12 cellular contexts compared by ENCODE assay signal in genomic region chr16:31089199-31089598, GRCh38. TPM values are rescaled to one million over a fixed set of nuclear protein-coding genes. Genes with fewer than 3 reads are reported as not detected.
DNase-seq lines count a peak whose midpoint lies in the region; ATAC-seq and TF ChIP-seq lines count a peak whose summit lies in the region.
"Had no signal": no experiment of that assay in that cellular context is flagged by ENCODE, and none has a peak within 500 bp of the region (broad histone marks: within the 10 kb centered on the region; RNA-seq: fewer than 3 reads in every experiment).

No MANE protein-coding gene starts in this region.

- H3K27ac ChIP-seq in left ventricle myocardium inferior (replicated peaks) (no peak overlapping the region), RWPE1 (peak overlapping the region; percentile 67), neuronal stem cell (replicated peaks; ENCODE audit: low read length) (no peak overlapping the region)

- no peak for ATAC-seq in Right ventricle myocardium inferior
- no peak for ATAC-seq in HG03039 (IDR thresholded peaks at IDR 0.05; ENCODE audit: unreplicated experiment)

- H3K36me3 ChIP-seq in left ventricle myocardium inferior, result peaks cover 48% of the 10 kb centered on the region
- peaks cover 19 to 36% of the 10 kb centered on the region in 2 donors for H3K36me3 ChIP-seq in neuronal stem cell (replicated peaks in 1 of 2; ENCODE audit: control insufficient read depth in 2 of 2, insufficient read depth in 2 of 2, low read length in 2 of 2)

- H3K23ac ChIP-seq in neuronal stem cell (ENCODE audit: low read depth, low read length, poor library complexity), result no peak overlapping the region

- H3K4me2 ChIP-seq in neuronal stem cell (ENCODE audit: insufficient read depth, low read length, poor library complexity, severe bottlenecking), result no peak overlapping the region

- H3K4me1 ChIP-seq in left ventricle myocardium inferior (peaks cover 12% of the 10 kb centered on the region), neuronal stem cell (ENCODE audit: control insufficient read depth in 2 of 2, insufficient read depth in 1 of 2, low read depth in 1 of 2, low read length in 2 of 2) (peaks cover 0 to 6% of the 10 kb centered on the region in 2 donors)

- no peak overlapping the region for H3K9ac ChIP-seq in neuronal stem cell (ENCODE audit: low read depth, low read length, poor library complexity)

- DNase-seq in Right ventricle myocardium inferior (ENCODE audit: missing footprints) (peak; percentile 13), left ventricle myocardium inferior (no peak), RWPE1 (ENCODE audit: low spot score) (no peak), neuronal stem cell (ENCODE audit: low spot score) (no peak), SIG-M5 treated with dmso at 0.1 percent for 504 hours (lab: John Stamatoyannopoulos, UW; ENCODE audit: unreplicated experiment) (no peak)
- no peak for DNase-seq in activated CD8-positive, alpha-beta memory T cell treated with anti-CD3 and anti-CD28 coated beads for 24 hours
- DNase-seq: C1 segment of cervical spinal cord; Calu3; CD4-positive, alpha-beta T cell; DMS 273 treated with DMSO at 0.1 percent for 48 hours; HCEC 1CT had no signal

- H3K18ac ChIP-seq in neuronal stem cell (ENCODE audit: low read length), result no peak overlapping the region

- no peak overlapping the region for H2BK15ac ChIP-seq in neuronal stem cell (ENCODE audit: low read length)

- intact Hi-C loops in Right ventricle myocardium inferior (cut with DNase I), result no loop called here
- intact Hi-C loops in left ventricle myocardium inferior (cut with micrococcal nuclease), result no loop called here

- no peak overlapping the region for H3K14ac ChIP-seq in neuronal stem cell (ENCODE audit: low read length)

- no peak overlapping the region for H2AFZ ChIP-seq in neuronal stem cell (ENCODE audit: low read length)

- H2BK12ac ChIP-seq in neuronal stem cell (ENCODE audit: low read length), result no peak overlapping the region

- WGBS in neuronal stem cell (ENCODE audit: extremely low coverage in 2 of 2, insufficient read length in 2 of 2, insufficient replicate concordance in 1 of 2), 2 donors, result no CpG with 5 or more reads among the region's 8 CpGs

- no peak for TF ChIP-seq CTCF in left ventricle myocardium inferior (IDR thresholded peaks at IDR 0.05; ENCODE audit: borderline replicate concordance)
- TF ChIP-seq CTCF in RWPE1 (conservative IDR thresholded peaks at IDR 0.05; ENCODE audit: low read depth), result no peak

- no peaks in the 10 kb centered on the region for H3K27me3 ChIP-seq in left ventricle myocardium inferior (ENCODE audit: low read depth)
- no peaks in the 10 kb centered on the region for H3K27me3 ChIP-seq in neuronal stem cell (ENCODE audit: control insufficient read depth in 3 of 3, insufficient read depth in 3 of 3, low read depth in 1 of 3, low read length in 3 of 3)

- H4K91ac ChIP-seq in neuronal stem cell (ENCODE audit: low read depth, low read length, poor library complexity), result no peak overlapping the region

- no peak overlapping the region for H3K4me3 ChIP-seq in left ventricle myocardium inferior
- H3K4me3 ChIP-seq in neuronal stem cell (ENCODE audit: low read length in 2 of 2), result no peak overlapping the region

- H3K79me1 ChIP-seq in neuronal stem cell (ENCODE audit: low read depth, low read length), result peaks cover 5% of the 10 kb centered on the region

- H3K4ac ChIP-seq in neuronal stem cell (ENCODE audit: low read length), result peak overlapping the region; percentile 53

- no peaks in the 10 kb centered on the region for H3K9me3 ChIP-seq in left ventricle myocardium inferior (replicated peaks)
- H3K9me3 ChIP-seq in neuronal stem cell (replicated peaks in 1 of 2; ENCODE audit: control insufficient read depth in 2 of 2, insufficient read depth in 1 of 2, low read depth in 1 of 2, low read length in 2 of 2), result peaks cover 0 to 2% of the 10 kb centered on the region in 2 donors

- H2BK5ac ChIP-seq in neuronal stem cell (ENCODE audit: low read length), result no peak overlapping the region

- POLR2A ChIA-PET in RWPE1 (lab: Yijun Ruan, JAX; ENCODE audit: low non-redundant PET), result interaction anchor here (0.7 kb wide), 1 partner anchor 29 kb away, joined by 3 read pairs; no protein-coding TSS in a partner anchor

- no peak overlapping the region for H2AK5ac ChIP-seq in neuronal stem cell (ENCODE audit: low read depth, low read length)

- peak overlapping the region; percentile 43 for H4K8ac ChIP-seq in neuronal stem cell (ENCODE audit: low read depth, low read length)

- no peak overlapping the region for H2BK120ac ChIP-seq in neuronal stem cell (ENCODE audit: low read depth, low read length)

- CTCF ChIA-PET in RWPE1 (lab: Yijun Ruan, JAX), result interaction anchor here (2.5 kb wide), 1 partner anchor 104 kb away, joined by 11 read pairs; the partner anchor contains the start of gene HSD3B7

RNA-seq across cellular contexts. Expression of gene PRSS53, which starts 0.5 kb away (rescaled TPM):
- total RNA-seq in Right ventricle myocardium inferior (0.62 TPM), left ventricle myocardium inferior (1.2 TPM)
- 1.6 TPM for polyA plus RNA-seq in neuronal stem cell (2013, experiment 1 of 2)
- polyA plus RNA-seq in neuronal stem cell (2013, experiment 2 of 2), result 1.9 TPM

RNA-seq across cellular contexts. Expression of gene VKORC1, which starts 5.4 kb away (rescaled TPM):
- 41.1 TPM for total RNA-seq in Right ventricle myocardium inferior
- 39.5 TPM for total RNA-seq in left ventricle myocardium inferior
- 92.1 TPM for polyA plus RNA-seq in neuronal stem cell (2013, experiment 1 of 2)
- 93.7 TPM for polyA plus RNA-seq in neuronal stem cell (2013, experiment 2 of 2)

RNA-seq across cellular contexts. Expression of gene ZNF646, which starts 15.0 kb away (rescaled TPM):
- total RNA-seq in Right ventricle myocardium inferior (9.9 TPM), left ventricle myocardium inferior (9.6 TPM)
- 11.7 TPM for polyA plus RNA-seq in neuronal stem cell (2013, experiment 1 of 2)
- polyA plus RNA-seq in neuronal stem cell (2013, experiment 2 of 2), result 11.2 TPM

RNA-seq across cellular contexts. Expression of gene ZNF668, which starts 15.2 kb away (rescaled TPM):
- 5.3 TPM for total RNA-seq in Right ventricle myocardium inferior
- 5.3 TPM for total RNA-seq in left ventricle myocardium inferior
- 6.9 TPM for polyA plus RNA-seq in neuronal stem cell (2013, experiment 1 of 2)
- polyA plus RNA-seq in neuronal stem cell (2013, experiment 2 of 2), result 7.3 TPM

RNA-seq across cellular contexts. Expression of gene BCKDK, which starts 19.0 kb away (rescaled TPM):
- total RNA-seq in Right ventricle myocardium inferior, result 79.7 TPM
- 75.9 TPM for total RNA-seq in left ventricle myocardium inferior
- 33.0 TPM for polyA plus RNA-seq in neuronal stem cell (2013, experiment 1 of 2)
- polyA plus RNA-seq in neuronal stem cell (2013, experiment 2 of 2), result 30.7 TPM
